1 cellular context compared by ENCODE assay signal in the genomic region with DNA sequence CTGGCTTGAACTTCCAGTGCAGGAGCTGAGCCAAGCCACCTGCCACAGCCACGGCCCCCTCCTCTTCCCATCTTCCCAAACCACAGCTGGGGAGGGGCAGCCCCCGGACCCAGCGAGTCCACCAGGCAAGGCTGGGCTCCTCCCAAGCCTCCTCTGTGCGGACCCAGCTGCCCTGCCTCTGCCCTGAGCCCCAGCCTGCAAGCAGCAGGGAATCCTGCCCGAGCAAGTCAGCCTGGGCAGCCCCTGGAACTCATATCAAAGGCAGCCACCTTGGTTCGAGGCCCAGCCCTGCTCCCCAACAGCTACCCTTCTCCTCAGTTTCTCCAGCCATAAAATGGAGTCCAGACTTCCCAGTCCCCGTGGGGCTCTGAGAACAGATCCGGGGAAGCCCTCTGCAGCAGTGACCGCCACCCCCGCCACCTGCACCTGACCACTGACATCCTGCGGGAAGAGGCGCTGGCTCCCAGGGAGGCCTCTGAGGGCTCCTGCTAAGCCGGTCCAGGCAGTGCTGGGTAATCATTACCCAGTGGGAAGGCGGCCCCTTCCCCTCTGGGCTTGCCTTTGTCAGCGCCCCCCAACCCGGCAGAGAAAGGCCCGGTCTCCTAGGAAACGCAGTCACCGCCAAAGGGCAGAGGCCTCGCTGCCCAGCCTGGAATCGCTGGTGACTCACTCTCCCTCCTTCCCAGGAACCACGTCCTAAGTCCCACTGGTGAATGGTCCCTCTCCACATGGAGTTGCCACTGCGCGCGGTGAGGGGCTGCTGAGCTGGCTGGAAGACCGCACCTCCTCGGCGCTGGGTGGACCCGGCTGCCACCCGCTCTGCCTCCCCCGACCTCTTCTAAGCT.
TF ChIP-seq lines count a peak whose summit lies in the region.

No MANE protein-coding gene starts in this region.

TF ChIP-seq in HepG2, 621 proteins besides CTCF, POLR2A, EP300 and RAD21 (continued from another document and continues in another):
- TF ChIP-seq, protein P1, sequence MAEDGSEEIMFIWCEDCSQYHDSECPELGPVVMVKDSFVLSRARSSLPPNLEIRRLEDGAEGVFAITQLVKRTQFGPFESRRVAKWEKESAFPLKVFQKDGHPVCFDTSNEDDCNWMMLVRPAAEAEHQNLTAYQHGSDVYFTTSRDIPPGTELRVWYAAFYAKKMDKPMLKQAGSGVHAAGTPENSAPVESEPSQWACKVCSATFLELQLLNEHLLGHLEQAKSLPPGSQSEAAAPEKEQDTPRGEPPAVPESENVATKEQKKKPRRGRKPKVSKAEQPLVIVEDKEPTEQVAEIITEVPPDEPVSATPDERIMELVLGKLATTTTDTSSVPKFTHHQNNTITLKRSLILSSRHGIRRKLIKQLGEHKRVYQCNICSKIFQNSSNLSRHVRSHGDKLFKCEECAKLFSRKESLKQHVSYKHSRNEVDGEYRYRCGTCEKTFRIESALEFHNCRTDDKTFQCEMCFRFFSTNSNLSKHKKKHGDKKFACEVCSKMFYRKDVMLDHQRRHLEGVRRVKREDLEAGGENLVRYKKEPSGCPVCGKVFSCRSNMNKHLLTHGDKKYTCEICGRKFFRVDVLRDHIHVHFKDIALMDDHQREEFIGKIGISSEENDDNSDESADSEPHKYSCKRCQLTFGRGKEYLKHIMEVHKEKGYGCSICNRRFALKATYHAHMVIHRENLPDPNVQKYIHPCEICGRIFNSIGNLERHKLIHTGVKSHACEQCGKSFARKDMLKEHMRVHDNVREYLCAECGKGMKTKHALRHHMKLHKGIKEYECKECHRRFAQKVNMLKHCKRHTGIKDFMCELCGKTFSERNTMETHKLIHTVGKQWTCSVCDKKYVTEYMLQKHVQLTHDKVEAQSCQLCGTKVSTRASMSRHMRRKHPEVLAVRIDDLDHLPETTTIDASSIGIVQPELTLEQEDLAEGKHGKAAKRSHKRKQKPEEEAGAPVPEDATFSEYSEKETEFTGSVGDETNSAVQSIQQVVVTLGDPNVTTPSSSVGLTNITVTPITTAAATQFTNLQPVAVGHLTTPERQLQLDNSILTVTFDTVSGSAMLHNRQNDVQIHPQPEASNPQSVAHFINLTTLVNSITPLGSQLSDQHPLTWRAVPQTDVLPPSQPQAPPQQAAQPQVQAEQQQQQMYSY (CRISPR knock-in tag; IDR thresholded peaks at IDR 0.05), result no peak
- TF ChIP-seq POLR2AphosphoS2 (IDR thresholded peaks at IDR 0.05; ENCODE audit: low read depth, low read length) (no peak), RFX5 (IDR thresholded peaks at IDR 0.05; ENCODE audit: low read depth, low read length) (no peak), PRDM10 (CRISPR knock-in tag; IDR thresholded peaks at IDR 0.05; ENCODE audit: low read depth) (peak; percentile 76; the same call in 1 of the 2 replicates), TEAD3 (CRISPR knock-in tag; optimal IDR thresholded peaks at IDR 0.05; ENCODE audit: borderline replicate concordance) (peak; percentile 66), RBAK (CRISPR knock-in tag; IDR thresholded peaks at IDR 0.05) (no peak), ZBTB7A (CRISPR knock-in tag; IDR thresholded peaks at IDR 0.05) (peak; percentile 34; the same call in 1 of the 2 replicates), ZNF556 (CRISPR knock-in tag; IDR thresholded peaks at IDR 0.05; ENCODE audit: borderline replicate concordance) (0 out of 2 replicates have a peak, but pooled peaks have one; percentile 59), FOXK1 (CRISPR knock-in tag; IDR thresholded peaks at IDR 0.05; ENCODE audit: borderline replicate concordance, low read depth) (no peak), PITX1 (CRISPR knock-in tag; IDR thresholded peaks at IDR 0.05) (peak; percentile 74; the same call in 1 of the 2 replicates), NFE2 (CRISPR knock-in tag; IDR thresholded peaks at IDR 0.05) (no peak), ZC3H13 (CRISPR knock-in tag; IDR thresholded peaks at IDR 0.05) (no peak; the same call in 1 of the 2 replicates), HNRNPK (IDR thresholded peaks at IDR 0.05; ENCODE audit: low read depth, low read length, poor library complexity, severe bottlenecking) (no peak), SOX6 (IDR thresholded peaks at IDR 0.05) (no peak), SOX6 (CRISPR knock-in tag; IDR thresholded peaks at IDR 0.05) (peak; percentile 67; the same call in 1 of the 2 replicates), GFI1 (CRISPR knock-in tag; IDR thresholded peaks at IDR 0.05; ENCODE audit: borderline replicate concordance) (0 out of 2 replicates have a peak, but pooled peaks have one; percentile 41), KMT2A (CRISPR knock-in tag; IDR thresholded peaks at IDR 0.05) (peak; percentile 53; the same call in 1 of the 2 replicates), SAFB2 (CRISPR knock-in tag; IDR thresholded peaks at IDR 0.05; ENCODE audit: borderline replicate concordance, low read depth) (no peak), SPEN (CRISPR knock-in tag; IDR thresholded peaks at IDR 0.05; ENCODE audit: low read depth) (peak; percentile 16; the same call in 1 of the 2 replicates), CERS6 (CRISPR knock-in tag; IDR thresholded peaks at IDR 0.05) (no peak), HBP1 (CRISPR knock-in tag; IDR thresholded peaks at IDR 0.05; ENCODE audit: low read depth) (peak; percentile 70; the same call in 1 of the 2 replicates), ZBTB42 (CRISPR knock-in tag; IDR thresholded peaks at IDR 0.05) (no peak), TAF1 (CRISPR knock-in tag; IDR thresholded peaks at IDR 0.05) (peak; percentile 63; the same call in 1 of the 2 replicates), SOX5 (CRISPR knock-in tag; IDR thresholded peaks at IDR 0.05; ENCODE audit: borderline replicate concordance) (peak; percentile 56; the same call in 1 of the 2 replicates), DNMT1 (CRISPR knock-in tag; IDR thresholded peaks at IDR 0.05) (no peak), ZNF609 (CRISPR knock-in tag; IDR thresholded peaks at IDR 0.05; ENCODE audit: borderline replicate concordance) (peak; percentile 52; the same call in 1 of the 2 replicates), RXRB (CRISPR knock-in tag; IDR thresholded peaks at IDR 0.05; ENCODE audit: borderline replicate concordance) (peak; percentile 43; the same call in 1 of the 2 replicates), DR1 (CRISPR knock-in tag; IDR thresholded peaks at IDR 0.05) (0 out of 2 replicates have a peak, but pooled peaks have one; percentile 48), JUNB (CRISPR knock-in tag; IDR thresholded peaks at IDR 0.05; ENCODE audit: borderline replicate concordance) (no peak), ZNF616 (CRISPR knock-in tag; IDR thresholded peaks at IDR 0.05; ENCODE audit: low read depth) (no peak), ZNF850 (CRISPR knock-in tag; conservative IDR thresholded peaks at IDR 0.05) (no peak), HOXA3 (CRISPR knock-in tag; IDR thresholded peaks at IDR 0.05) (peak; percentile 46; the same call in 1 of the 2 replicates), MTF1 (CRISPR knock-in tag; IDR thresholded peaks at IDR 0.05) (no peak), UBTF (CRISPR knock-in tag; IDR thresholded peaks at IDR 0.05) (peak; percentile 78), ZNF441 (CRISPR knock-in tag; IDR thresholded peaks at IDR 0.05; ENCODE audit: borderline replicate concordance) (no peak; the same call in 1 of the 2 replicates), ZIK1 (CRISPR knock-in tag; IDR thresholded peaks at IDR 0.05; ENCODE audit: borderline replicate concordance, low read depth) (peak; percentile 27; the same call in 1 of the 2 replicates)
- TF ChIP-seq, protein P2, sequence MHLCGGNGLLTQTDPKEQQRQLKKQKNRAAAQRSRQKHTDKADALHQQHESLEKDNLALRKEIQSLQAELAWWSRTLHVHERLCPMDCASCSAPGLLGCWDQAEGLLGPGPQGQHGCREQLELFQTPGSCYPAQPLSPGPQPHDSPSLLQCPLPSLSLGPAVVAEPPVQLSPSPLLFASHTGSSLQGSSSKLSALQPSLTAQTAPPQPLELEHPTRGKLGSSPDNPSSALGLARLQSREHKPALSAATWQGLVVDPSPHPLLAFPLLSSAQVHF (CRISPR knock-in tag; IDR thresholded peaks at IDR 0.05), result no peak
